ENCODE assay signal across 8 cellular contexts in genomic region chr16:28749997-28750465, GRCh38. TPM values are rescaled to one million over a fixed set of nuclear protein-coding genes. Genes with fewer than 3 reads are reported as not detected.
DNase-seq lines count a peak whose midpoint lies in the region; ATAC-seq, FAIRE-seq and TF ChIP-seq lines count a peak whose summit lies in the region.
"Not testable (repeated sequence)": the region's sequence is repeated elsewhere in the genome, so short reads cannot be mapped to it uniquely, and the experiment has no call there.

No MANE protein-coding gene starts in this region.

- TF ChIP-seq CTCF in pancreas (IDR thresholded peaks at IDR 0.05) = not testable (repeated sequence)
- peak in 1 of 2 donors; percentile 22 for TF ChIP-seq CTCF in suprapubic skin (IDR thresholded peaks at IDR 0.05)

- TF ChIP-seq POLR2A in suprapubic skin (IDR thresholded peaks at IDR 0.05) = not testable (repeated sequence)

- FAIRE-seq in GM18507 (lab: Jason Lieb, UNC) = peak; percentile 77
- FAIRE-seq in pancreas (lab: Jason Lieb, UNC) = not testable (repeated sequence)

- H3K27me3 ChIP-seq in pancreas, suprapubic skin: not testable (repeated sequence)

- not testable (repeated sequence) for TF ChIP-seq EP300 in suprapubic skin (IDR thresholded peaks at IDR 0.05)

- H3K9me3 ChIP-seq in pancreas, suprapubic skin: not testable (repeated sequence)

- 14 to 20% methylated on average over 13 to 21 of the region's 33 CpGs for WGBS in pancreas, 2 donors
- 12% methylated on average over 21 of the region's 33 CpGs for WGBS in suprapubic skin

- not testable (repeated sequence) for H3K4me3 ChIP-seq in pancreas
- H3K4me3 ChIP-seq in suprapubic skin = peak overlapping the region; percentile 33

- not testable (repeated sequence) for H3K36me3 ChIP-seq in pancreas, suprapubic skin

- not testable (repeated sequence) for DNase-seq in GM18507 (ENCODE audit: extremely low spot score, insufficient read length, low read depth); suprapubic skin (ENCODE audit: low spot score in 2 of 2)
- DNase-seq in T-helper 2 cell (peak in 3 of 5 experiments; percentile 8 to 59 (median 42)), Right ventricle myocardium inferior (ENCODE audit: missing footprints) (peak; percentile 68), pancreas (peak; percentile 9 to 65 (median 40))
- DNase-seq in activated effector memory CD4-positive, alpha-beta T cell treated with anti-CD3 and anti-CD28 coated beads, Interleukin-2, amount 50 U/mL, for 16 hours = peak; percentile 81

- ATAC-seq in GM21576 (IDR thresholded peaks at IDR 0.05; ENCODE audit: unreplicated experiment) (peak; percentile 87), HG03139 (IDR thresholded peaks at IDR 0.05; ENCODE audit: unreplicated experiment) (peak; percentile 96), Right ventricle myocardium inferior (peak; percentile 99), pancreas (peak; percentile 98 to 100 (median 98))

- not testable (repeated sequence) for H3K4me1 ChIP-seq in pancreas, suprapubic skin

- H3K27ac ChIP-seq in pancreas, suprapubic skin: not testable (repeated sequence)

- intact Hi-C loops in Right ventricle myocardium inferior (cut with DNase I); pancreas (cut with DNase I): not testable (repeated sequence)

RNA-seq across cellular contexts. Expression of gene NPIPB9, which starts 1.6 kb away (rescaled TPM):
- total RNA-seq in Right ventricle myocardium inferior (not detected), pancreas (1 to 10 TPM in 1 of 6 donors, under 1 TPM in 4, not detected in 1; 0.46 to 2.5 (median 0.92) TPM), suprapubic skin (1 to 10 TPM; 3.3 to 9.5 (median 6.1) TPM)
- 1 to 10 TPM in 1 of 2 donors, under 1 TPM in 1; 0.57 to 1.1 TPM for polyA plus RNA-seq in pancreas

RNA-seq across cellular contexts. Expression of gene EIF3C, which starts 38.8 kb away (rescaled TPM):
- total RNA-seq in Right ventricle myocardium inferior = 357 TPM
- 100 to 1,000 TPM; 336 to 418 (median 379) TPM for total RNA-seq in pancreas
- polyA plus RNA-seq in pancreas = 1,000 to 10,000 TPM in 1 of 2 donors, 100 to 1,000 TPM in 1; 519 to 1,137 TPM
- 100 to 1,000 TPM; 105 to 235 (median 181) TPM for total RNA-seq in suprapubic skin
